Comparison of ENCODE assay signal across 22 cellular contexts in genomic region chr9:7211657-7212056, GRCh38.
"Had no signal": no experiment of that assay in that cellular context is flagged by ENCODE, and none has a peak within 500 bp of the region (broad histone marks: within the 10 kb centered on the region; RNA-seq: fewer than 3 reads in every experiment).

No MANE protein-coding gene starts in this region.

- H3K27ac ChIP-seq: body of pancreas, cardiac muscle cell, foreskin keratinocyte, heart left ventricle, thoracic aorta had no signal

- H3K27me3 ChIP-seq: body of pancreas, cardiac muscle cell, foreskin keratinocyte, heart left ventricle had no signal

- H3K9me3 Mint-ChIP-seq: activated B cell treated with CpG ODN at 0.5 μM for 24 hours; activated naive CD4-positive, alpha-beta T cell treated with anti-CD3 and anti-CD28 coated beads, Interleukin-2, amount 50 U/mL, for 72 hours; endodermal cell; naive B cell; nephron progenitor cell had no signal

- H3K4me3 ChIP-seq: body of pancreas, cardiac muscle cell, heart left ventricle, thoracic aorta had no signal

- H3K36me3 Mint-ChIP-seq: activated naive CD4-positive, alpha-beta T cell treated with anti-CD3 and anti-CD28 coated beads, Interleukin-2, amount 50 U/mL, for 72 hours; naive B cell had no signal

- H3K36me3 ChIP-seq: cardiac muscle cell, heart left ventricle, thoracic aorta had no signal

- H3K4me3 Mint-ChIP-seq: activated B cell treated with CpG ODN at 0.5 μM for 24 hours; activated CD8-positive, alpha-beta T cell treated with anti-CD3 and anti-CD28 coated beads for 36 hours; endodermal cell; naive B cell; nephron progenitor cell; T-helper 17 cell had no signal

- H3K27ac Mint-ChIP-seq: activated CD8-positive, alpha-beta T cell treated with anti-CD3 and anti-CD28 coated beads for 36 hours; activated naive CD4-positive, alpha-beta T cell treated with anti-CD3 and anti-CD28 coated beads, Interleukin-2, amount 50 U/mL, for 72 hours; endodermal cell; naive B cell; nephron progenitor cell; T-helper 17 cell had no signal

- ATAC-seq: activated CD8-positive, alpha-beta T cell treated with anti-CD3 and anti-CD28 coated beads for 36 hours; activated naive CD4-positive, alpha-beta T cell treated with anti-CD3 and anti-CD28 coated beads, Interleukin-2, amount 50 U/mL, for 72 hours; body of pancreas; esophagus mucosa; foreskin keratinocyte; heart left ventricle; left colon; right cardiac atrium; T-helper 17 cell had no signal

- H3K9me3 ChIP-seq: body of pancreas, heart left ventricle, thoracic aorta had no signal

- H3K27me3 Mint-ChIP-seq: T-helper 17 cell had no signal

- H3K4me1 ChIP-seq: body of pancreas, foreskin keratinocyte, heart left ventricle had no signal

- H3K4me1 Mint-ChIP-seq: activated B cell treated with CpG ODN at 0.5 μM for 24 hours, naive B cell, T-helper 17 cell had no signal

- DNase-seq: activated B cell treated with CpG ODN at 0.5 μM for 24 hours; activated CD4-positive, alpha-beta T cell treated with anti-CD3 and anti-CD28 coated beads, Interleukin-2, amount 50 U/mL, for 1 hour; activated CD8-positive, alpha-beta T cell treated with anti-CD3 and anti-CD28 coated beads for 36 hours; activated naive CD4-positive, alpha-beta T cell; activated T-cell treated with anti-CD3 and anti-CD28 coated beads, Interleukin-2, amount 50 U/mL, for 48 hours; body of pancreas; endodermal cell; foreskin keratinocyte; heart left ventricle; left colon; naive B cell; nephron progenitor cell; right cardiac atrium; stimulated activated CD4-positive, alpha-beta T cell treated with anti-CD3 and anti-CD28 coated beads, Interleukin-2, amount 100 ng/mL, for 48 hours; stimulated activated naive CD4-positive, alpha-beta T cell treated with Interleukin-2 at 50 U/mL for 16 hours; T-helper 17 cell; T1000; trophoblast cell had no signal
